ENCODE assay signal across 14 cellular contexts in the genomic region with DNA sequence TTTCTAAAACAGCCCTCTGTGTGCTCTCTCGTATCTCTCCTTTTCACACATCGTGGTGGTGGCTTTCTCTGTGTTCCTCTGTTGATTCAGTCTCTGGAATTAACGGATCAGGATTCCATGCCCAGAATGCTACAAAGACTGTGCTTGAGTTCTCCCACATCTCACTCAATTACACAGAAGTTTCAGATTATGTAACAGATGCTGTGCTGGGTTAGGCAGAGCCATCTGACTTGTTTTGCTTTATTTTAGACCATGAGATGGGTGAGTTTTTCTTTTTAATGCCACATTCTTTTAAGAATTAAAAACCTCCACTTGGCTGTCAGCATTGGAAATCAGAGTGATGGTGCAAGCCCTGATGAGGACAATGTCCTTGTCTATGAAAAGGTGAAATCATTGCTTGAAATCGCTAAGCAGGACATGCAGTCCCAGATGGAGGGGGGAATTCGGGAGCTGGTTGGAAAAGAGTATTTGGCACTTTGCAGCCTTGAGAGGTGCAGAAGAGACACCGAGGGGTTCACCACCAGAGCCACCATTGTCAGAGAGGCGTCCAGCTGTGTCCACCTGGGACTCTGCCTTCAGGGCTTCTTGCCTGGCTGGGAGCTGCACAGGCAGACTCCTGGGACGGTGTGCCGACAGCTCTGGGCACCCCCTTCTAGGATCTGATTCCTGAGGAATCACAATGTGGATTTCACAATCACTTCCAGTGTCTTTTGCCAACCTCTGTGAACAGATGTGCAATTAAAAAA.
A peak's percentile ranks its signal among the peaks of the same experiment; 100 is the strongest.
DNase-seq lines count a peak whose midpoint lies in the region; TF ChIP-seq lines count a peak whose summit lies in the region.
"Had no signal": no experiment of that assay in that cellular context is flagged by ENCODE, and none has a peak within 500 bp of the region (broad histone marks: within the 10 kb centered on the region; RNA-seq: fewer than 3 reads in every experiment).

No MANE protein-coding gene starts in this region.

- no peak for TF ChIP-seq CTCF in tibial artery (IDR thresholded peaks at IDR 0.05)

- H3K4me3 ChIP-seq in esophagus (ENCODE audit: low read depth in 1 of 2, low read length in 2 of 2): no peak overlapping the region
- H3K4me3 ChIP-seq in mesenchymal stem cell (ENCODE audit: insufficient read depth in 1 of 2, low read depth in 1 of 2, low read length in 2 of 2): peak overlapping the region in 1 of 2 experiments; percentile 51
- H3K4me3 ChIP-seq in tibial artery: no peak overlapping the region
- no peak overlapping the region for H3K4me3 ChIP-seq in Karpas-422 (ENCODE audit: low read length)
- H3K4me3 ChIP-seq: SJSA1 had no signal

- no peaks in the 10 kb centered on the region for H3K9me3 ChIP-seq in esophagus (ENCODE audit: control insufficient read depth in 2 of 2, insufficient read depth in 1 of 2, low read depth in 1 of 2, low read length in 1 of 2)
- H3K9me3 ChIP-seq in mesenchymal stem cell (ENCODE audit: control insufficient read depth, low read length): no peaks in the 10 kb centered on the region
- H3K9me3 ChIP-seq in tibial artery: no peaks in the 10 kb centered on the region
- H3K9me3 ChIP-seq in Karpas-422 (ENCODE audit: low read length): no peaks in the 10 kb centered on the region
- H3K9me3 ChIP-seq: SJSA1 had no signal

- peak overlapping the region; percentile 63 for H3K9ac ChIP-seq in mesenchymal stem cell (ENCODE audit: low read length)
- no peak overlapping the region for H3K9ac ChIP-seq in Karpas-422 (ENCODE audit: low read length)

- intact Hi-C loops in tibial artery (cut with DNase I; ENCODE audit: low total_unique reads): no loop called here

- no peak overlapping the region for H2BK12ac ChIP-seq in mesenchymal stem cell (ENCODE audit: low read length in 2 of 2)

- H2AK5ac ChIP-seq in mesenchymal stem cell (ENCODE audit: low read length, severe bottlenecking): no peak overlapping the region

- H3K9me2 ChIP-seq in Karpas-422 (replicated peaks; ENCODE audit: insufficient read depth, low read length): no peaks in the 10 kb centered on the region

- peak overlapping the region in 1 of 2 experiments; percentile 40 for H3K18ac ChIP-seq in mesenchymal stem cell (ENCODE audit: low read depth in 1 of 2, low read length in 2 of 2)

- H3K27ac ChIP-seq in esophagus (ENCODE audit: low read depth in 2 of 2, low read length in 1 of 2) (peak overlapping the region; percentile 78 to 83), mesenchymal stem cell (ENCODE audit: low read length, poor library complexity, severe bottlenecking) (no peak overlapping the region), tibial artery (peak overlapping the region; percentile 27 to 54), Karpas-422 (ENCODE audit: low read length) (no peak overlapping the region)
- H3K27ac ChIP-seq: SJSA1 had no signal

- no peaks in the 10 kb centered on the region for H3K79me2 ChIP-seq in Karpas-422 (ENCODE audit: low read length)

- H3K36me3 ChIP-seq in esophagus (ENCODE audit: control insufficient read depth in 2 of 2, insufficient read depth in 2 of 2, low read length in 1 of 2): peaks cover 0 to 1% of the 10 kb centered on the region in 2 donors
- peaks cover 4 to 30% of the 10 kb centered on the region in 2 experiments for H3K36me3 ChIP-seq in mesenchymal stem cell (ENCODE audit: control insufficient read depth in 1 of 2, insufficient read depth in 2 of 2, low read depth in 1 of 2, low read length in 2 of 2)
- H3K36me3 ChIP-seq in tibial artery: no peaks in the 10 kb centered on the region
- H3K36me3 ChIP-seq in Karpas-422 (ENCODE audit: insufficient read depth, low read length): no peaks in the 10 kb centered on the region

- H4K20me1 ChIP-seq in Karpas-422 (ENCODE audit: insufficient read depth, low read depth, low read length): no peaks in the 10 kb centered on the region

- H3K27me3 ChIP-seq in esophagus (ENCODE audit: control insufficient read depth in 1 of 2, insufficient read depth in 2 of 2, low read length in 2 of 2) (no peaks in the 10 kb centered on the region), mesenchymal stem cell (ENCODE audit: control insufficient read depth in 1 of 2, insufficient read depth in 1 of 2, low read length in 2 of 2) (no peaks in the 10 kb centered on the region), tibial artery (no peaks in the 10 kb centered on the region), Karpas-422 (ENCODE audit: low read length) (no peaks in the 10 kb centered on the region)
- H3K27me3 ChIP-seq: SJSA1 had no signal

- H3K79me1 ChIP-seq in mesenchymal stem cell (replicated peaks; ENCODE audit: low read length, poor library complexity, severe bottlenecking): peaks cover 52% of the 10 kb centered on the region

- H4K91ac ChIP-seq in mesenchymal stem cell (ENCODE audit: low read length): no peak overlapping the region

- no peak overlapping the region for H2AFZ ChIP-seq in mesenchymal stem cell (ENCODE audit: low read depth, low read length)
- H2AFZ ChIP-seq in Karpas-422 (ENCODE audit: low read length): no peak overlapping the region

- H4K8ac ChIP-seq in mesenchymal stem cell (ENCODE audit: low read length): peak overlapping the region; percentile 59

- H3K23ac ChIP-seq in mesenchymal stem cell (ENCODE audit: low read length in 2 of 2): no peak overlapping the region

- H3K4ac ChIP-seq in mesenchymal stem cell (ENCODE audit: low read depth in 1 of 2, low read length in 2 of 2): peak overlapping the region in 1 of 2 experiments; percentile 60

- no peak overlapping the region for H2BK120ac ChIP-seq in mesenchymal stem cell (ENCODE audit: low read depth, low read length)

- H2BK5ac ChIP-seq in mesenchymal stem cell (ENCODE audit: low read depth, low read length, poor library complexity, severe bottlenecking): no peak overlapping the region

- H2BK15ac ChIP-seq in mesenchymal stem cell (ENCODE audit: low read depth, poor library complexity, severe bottlenecking): no peak overlapping the region

- H3K4me1 ChIP-seq in esophagus (ENCODE audit: control insufficient read depth in 2 of 2, insufficient read depth in 2 of 2, low read length in 1 of 2): peaks cover 7 to 19% of the 10 kb centered on the region in 2 donors
- H3K4me1 ChIP-seq in mesenchymal stem cell (ENCODE audit: control insufficient read depth, insufficient read depth, low read depth, low read length): peaks cover 15% of the 10 kb centered on the region
- peaks cover 0 to 39% (median 25%) of the 10 kb centered on the region in 4 donors for H3K4me1 ChIP-seq in tibial artery
- H3K4me1 ChIP-seq in Karpas-422 (ENCODE audit: low read length): peaks cover 17% of the 10 kb centered on the region

- no peak overlapping the region for H3K14ac ChIP-seq in mesenchymal stem cell (ENCODE audit: low read length in 2 of 2)

- 35 to 47% methylated on average over 9 of the region's 9 CpGs for WGBS in esophagus, 2 donors
- 94% methylated on average over 7 of the region's 9 CpGs for WGBS in mesenchymal stem cell

- DNase-seq in NCI-H2171 treated with DMSO at 0.1 percent for 48 hours (lab: John Stamatoyannopoulos, UW) (peak; percentile 48), mesenchymal stem cell (no peak), tibial artery (no peak), NAMALWA (ENCODE audit: low spot score) (no peak), Karpas-422 (no peak), DMS153 (lab: John Stamatoyannopoulos, UW) (no peak), T-helper 2 cell (no peak)
- DNase-seq: activated CD4-positive, alpha-beta T cell treated with anti-CD3 and anti-CD28 coated beads for 36 hours; activated naive CD8-positive, alpha-beta T cell treated with anti-CD3 and anti-CD28 coated beads, Interleukin-2, amount 10 ng/mL, durations not matched to agents 7 days and 5 days; EL; naive B cell; stimulated activated CD4-positive, alpha-beta T cell treated with anti-CD3 and anti-CD28 coated beads, Interleukin-4, amount 100 ng/mL, for 1 hour had no signal

- H3K4me2 ChIP-seq in mesenchymal stem cell (ENCODE audit: low read length, poor library complexity, severe bottlenecking): no peak overlapping the region
- no peak overlapping the region for H3K4me2 ChIP-seq in Karpas-422 (ENCODE audit: low read depth, low read length, poor library complexity, severe bottlenecking)

Comparison
In these comparisons a context has a peak if more than half of its experiments do, and no peak if none do; other contexts are left out.
1. H3K27ac ChIP-seq: peak in esophagus (2 of 2) and tibial artery (2 of 2); none in mesenchymal stem cell (single experiment) and Karpas-422 (single experiment).